1 cellular context compared by ENCODE assay signal in genomic region chr3:185552358-185552877, GRCh38.
TF ChIP-seq lines count a peak whose summit lies in the region.

Gene LIPH, minus strand, starts transcription at chr3:185552588. Its CDS starts 117 bp downstream, at chr3:185552471.

TF ChIP-seq in HCT116, 20 proteins besides CTCF, POLR2A, EP300 and RAD21 (continued from another document):
- TF ChIP-seq TCF7L2 (IDR thresholded peaks at IDR 0.05; ENCODE audit: borderline replicate concordance, extremely low read depth, insufficient read depth, insufficient read length) (no peak), CBX3 (IDR thresholded peaks at IDR 0.05; ENCODE audit: low read depth) (peak; percentile 58; the same call in 1 of the 2 replicates), ZBTB33 (IDR thresholded peaks at IDR 0.05; ENCODE audit: extremely low read depth, insufficient replicate concordance, low read length) (no peak), EZH2 (IDR thresholded peaks at IDR 0.05) (no peak), FOSL1 (IDR thresholded peaks at IDR 0.05; ENCODE audit: low read depth) (peak; percentile 41; the same call in 1 of the 2 replicates), JUND (IDR thresholded peaks at IDR 0.05) (peak; percentile 57), SIN3A (IDR thresholded peaks at IDR 0.05; ENCODE audit: low read depth) (peak; percentile 76; the same call in 1 of the 2 replicates), EGR1 (IDR thresholded peaks at IDR 0.05; ENCODE audit: low read depth) (peak; percentile 17; the same call in 1 of the 2 replicates), SRF (IDR thresholded peaks at IDR 0.05; ENCODE audit: low read depth) (no peak), ELF1 (IDR thresholded peaks at IDR 0.05; ENCODE audit: borderline replicate concordance, low read depth) (no peak; the same call in 1 of the 2 replicates), CEBPB (IDR thresholded peaks at IDR 0.05; ENCODE audit: low read depth) (peak; percentile 52; the same call in 1 of the 2 replicates), EZH2phosphoT487 (IDR thresholded peaks at IDR 0.05; ENCODE audit: borderline replicate concordance) (no peak), ZFX (IDR thresholded peaks at IDR 0.05) (no peak), YY1 (IDR thresholded peaks at IDR 0.05; ENCODE audit: extremely low read depth, insufficient replicate concordance, low read depth, low read length) (no peak)
- TF ChIP-seq, protein P1, sequence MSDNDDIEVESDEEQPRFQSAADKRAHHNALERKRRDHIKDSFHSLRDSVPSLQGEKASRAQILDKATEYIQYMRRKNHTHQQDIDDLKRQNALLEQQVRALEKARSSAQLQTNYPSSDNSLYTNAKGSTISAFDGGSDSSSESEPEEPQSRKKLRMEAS (IDR thresholded peaks at IDR 0.05): peak; percentile 52; the same call in 1 of the 2 replicates
